8 cellular contexts compared by ENCODE assay signal in genomic region chr6:37257320-37257633, GRCh38. TPM values are rescaled to one million over a fixed set of nuclear protein-coding genes. Genes with fewer than 3 reads are reported as not detected.
DNase-seq lines count a peak whose midpoint lies in the region; ATAC-seq and TF ChIP-seq lines count a peak whose summit lies in the region.

No MANE protein-coding gene starts in this region.

- H3K27me3 ChIP-seq in Caco-2 (replicated peaks; ENCODE audit: control insufficient read depth, insufficient read depth, low read length) (no peaks in the 10 kb centered on the region), PC-9 (ENCODE audit: insufficient read depth, low read depth) (no peaks in the 10 kb centered on the region), neutrophil (no peaks in the 10 kb centered on the region)

- H3K4me3 ChIP-seq in Caco-2 (ENCODE audit: low read depth, low read length) (peak overlapping the region; percentile 81), PC-9 (peak overlapping the region; percentile 95), epithelial cell of proximal tubule (ENCODE audit: low read depth, low read length) (peak overlapping the region; percentile 98), neutrophil (ENCODE audit: low read depth in 1 of 2, low read length in 1 of 2) (peak overlapping the region; percentile 93 to 96)

- H3K4me1 Mint-ChIP-seq in Caco-2 (ENCODE audit: low read depth, unreplicated experiment), result peaks cover 14% of the 10 kb centered on the region

- ATAC-seq in HG03039 (IDR thresholded peaks at IDR 0.05; ENCODE audit: unreplicated experiment), result no peak
- no peak for ATAC-seq in HG02588 (IDR thresholded peaks at IDR 0.05; ENCODE audit: unreplicated experiment)

- peak overlapping the region; percentile 91 for H2AFZ ChIP-seq in PC-9

- H3K9me2 ChIP-seq in PC-9 (ENCODE audit: insufficient read depth), result no peaks in the 10 kb centered on the region

- no peaks in the 10 kb centered on the region for H3K27me3 Mint-ChIP-seq in Caco-2 (ENCODE audit: insufficient read depth, unreplicated experiment)

- peak overlapping the region; percentile 97 for H3K4me3 Mint-ChIP-seq in Caco-2 (ENCODE audit: unreplicated experiment)

- intact Hi-C loops in Caco-2 (cut with micrococcal nuclease; ENCODE audit: unreplicated experiment) (loop anchor here (2.0 kb wide), 1 partner anchor 34 kb away; no protein-coding TSS in a partner anchor), PC-9 (cut with micrococcal nuclease; ENCODE audit: unreplicated experiment) (loop anchor here (1.0 kb wide), 1 partner anchor 35 kb away; no protein-coding TSS in a partner anchor)

- H3K4me1 ChIP-seq in Caco-2 (peaks cover 4% of the 10 kb centered on the region; the same call in 1 of the 2 replicates), PC-9 (replicated peaks; ENCODE audit: insufficient read depth) (peaks cover 25% of the 10 kb centered on the region; the same call in 1 of the 2 replicates), neutrophil (ENCODE audit: control insufficient read depth in 1 of 2, insufficient read depth in 1 of 2, low read depth in 1 of 2, low read length in 1 of 2) (peaks cover 43 to 45% of the 10 kb centered on the region in 2 experiments)

- H3K27ac ChIP-seq in PC-9 (peak overlapping the region; percentile 48), neutrophil (peak overlapping the region; percentile 86)

- H3K9me3 ChIP-seq in Caco-2 (no peaks in the 10 kb centered on the region), PC-9 (ENCODE audit: insufficient read depth, low read depth) (no peaks in the 10 kb centered on the region), neutrophil (no peaks in the 10 kb centered on the region)

- BruUV-seq in Caco-2 (replicated peaks; lab: Mats Ljungman, UMichigan) (no TSS peak), PC-9 (replicated peaks; lab: Mats Ljungman, UMichigan) (no TSS peak)

- POLR2A ChIA-PET in Caco-2 (lab: Charles Lee), result interaction anchor here (0.5 to 2.2 kb wide), 6 partner anchors 12 to 1342 kb away, joined by 3 to 13 read pairs (median 3); no protein-coding TSS in a partner anchor
- POLR2A ChIA-PET in PC-9 (lab: Charles Lee; ENCODE audit: unreplicated experiment), result interaction anchor here (0.5 to 1.2 kb wide), 7 partner anchors 14 to 1230 kb away, joined by 3 to 23 read pairs (median 5); partner anchors contain the start of gene MAPK14

- H4K20me1 ChIP-seq in PC-9 (ENCODE audit: insufficient read depth), result no peaks in the 10 kb centered on the region

- CTCF ChIA-PET in Caco-2 (lab: Charles Lee), result interaction anchor here (0.9 to 2.7 kb wide), 7 partner anchors 11 to 239 kb away, joined by 3 to 15 read pairs (median 4); no protein-coding TSS in a partner anchor
- CTCF ChIA-PET in PC-9 (lab: Charles Lee), result interaction anchor here (0.7 to 1.3 kb wide), 2 partner anchors 15 to 35 kb away, joined by 4 read pairs; no protein-coding TSS in a partner anchor

- no peaks in the 10 kb centered on the region for H3K9me3 Mint-ChIP-seq in Caco-2 (ENCODE audit: unreplicated experiment)

- H3K79me2 ChIP-seq in PC-9 (ENCODE audit: low read depth), result peaks cover 43% of the 10 kb centered on the region

- H3F3A ChIP-seq in PC-9 (ENCODE audit: insufficient read depth, low read depth), result peaks cover 10% of the 10 kb centered on the region; the same call in 1 of the 2 replicates

- peak overlapping the region; percentile 100 for H3K4me2 ChIP-seq in PC-9

- DNase-seq in Caco-2 (no peak), PC-9 (peak in 1 of 2 experiments; percentile 92), epithelial cell of proximal tubule (ENCODE audit: low read depth) (no peak), GM19240 (ENCODE audit: insufficient read length, low spot score) (no peak), cortex of kidney (lab: John Stamatoyannopoulos, UW) (no peak)

- H3K27ac Mint-ChIP-seq in Caco-2 (ENCODE audit: unreplicated experiment), result peak overlapping the region; percentile 95

- TF ChIP-seq CTCF in Caco-2 (IDR thresholded peaks at IDR 0.05; ENCODE audit: insufficient read depth in 1 of 2, low read depth in 1 of 2, low read length in 1 of 2, severe bottlenecking in 1 of 2, unreplicated experiment in 1 of 2) (no peak), PC-9 (conservative IDR thresholded peaks at IDR 0.05) (no peak), epithelial cell of proximal tubule (conservative IDR thresholded peaks at IDR 0.05; ENCODE audit: low read depth, low read length) (no peak), neutrophil (IDR thresholded peaks at IDR 0.05) (no peak)

- H3K36me3 Mint-ChIP-seq in Caco-2 (ENCODE audit: insufficient read depth, unreplicated experiment), result peaks cover 11% of the 10 kb centered on the region

- H3K36me3 ChIP-seq in Caco-2 (ENCODE audit: control insufficient read depth, insufficient read depth, low read length) (no peaks in the 10 kb centered on the region), PC-9 (ENCODE audit: low read depth) (no peaks in the 10 kb centered on the region), neutrophil (no peaks in the 10 kb centered on the region)

RNA-seq across cellular contexts. Expression of gene TBC1D22B, which starts 0.3 kb away (rescaled TPM):
- total RNA-seq in Caco-2 (2022), result 11.8 and 13.5 TPM in 2 replicates
- total RNA-seq in PC-9 (2021), result 10.4 and 14.6 TPM in 2 replicates
- 8.8 and 9.8 TPM in 2 replicates for total RNA-seq in epithelial cell of proximal tubule

RNA-seq across cellular contexts. Expression of gene TMEM217, which starts 0.7 kb away (rescaled TPM):
- total RNA-seq in Caco-2 (2022) (1.6 and 2.6 TPM in 2 replicates), PC-9 (2021) (4.9 and 5.3 TPM in 2 replicates), epithelial cell of proximal tubule (0.80 and 0.86 TPM in 2 replicates)
